In genomic region chr3:197494366-197495058, GRCh38 we compare ENCODE assay signal across 12 cellular contexts.
A peak's percentile ranks its signal among the peaks of the same experiment; 100 is the strongest.
DNase-seq lines count a peak whose midpoint lies in the region; ATAC-seq, FAIRE-seq and TF ChIP-seq lines count a peak whose summit lies in the region.
"Had no signal": no experiment of that assay in that cellular context is flagged by ENCODE, and none has a peak within 500 bp of the region (broad histone marks: within the 10 kb centered on the region; RNA-seq: fewer than 3 reads in every experiment).

No MANE protein-coding gene starts in this region.

- 39 to 40% methylated on average over 10 of the region's 10 CpGs for WGBS in GM23248 (ENCODE audit: low coverage in 1 of 2, low lambda C conversion rate in 2 of 2, missing lambda C conversion rate in 2 of 2), 2 experiments
- WGBS in liver = 79% methylated on average over 10 of the region's 10 CpGs
- WGBS in spleen, 5 donors = 70 to 81% (median 73%) methylated on average over 10 of the region's 10 CpGs

- no peaks in the 10 kb centered on the region for H3K9me3 ChIP-seq in GM23248 (ENCODE audit: low read depth)
- no peaks in the 10 kb centered on the region for H3K9me3 ChIP-seq in astrocyte (ENCODE audit: insufficient read depth, low read depth, low read length)
- H3K9me3 ChIP-seq in liver (ENCODE audit: control insufficient read depth in 4 of 4, low read length in 3 of 4) = no peaks in the 10 kb centered on the region
- peaks cover 0 to 8% (median 0%) of the 10 kb centered on the region in 8 donors for H3K9me3 ChIP-seq in spleen

- peaks cover 6% of the 10 kb centered on the region for H3K9me3 Mint-ChIP-seq in astrocyte (ENCODE audit: unreplicated experiment)
- H3K9me3 Mint-ChIP-seq: memory B cell had no signal

- TF ChIP-seq RAD21 in liver (IDR thresholded peaks at IDR 0.05) = peak in 1 of 2 donors; percentile 15

- no peaks in the 10 kb centered on the region for H3K36me3 ChIP-seq in GM23248 (ENCODE audit: low read depth)
- H3K36me3 ChIP-seq in astrocyte (ENCODE audit: insufficient read depth, low read length) = no peaks in the 10 kb centered on the region
- H3K36me3 ChIP-seq in liver (ENCODE audit: control insufficient read depth in 4 of 4, insufficient read depth in 3 of 4, low read depth in 1 of 4, low read length in 3 of 4) = no peaks in the 10 kb centered on the region
- H3K36me3 ChIP-seq in spleen = no peaks in the 10 kb centered on the region

- TF ChIP-seq CTCF in astrocyte (IDR thresholded peaks at IDR 0.05; ENCODE audit: insufficient read depth, low read depth, low read length) (no peak), liver (IDR thresholded peaks at IDR 0.05; ENCODE audit: low read depth, low read length, missing input control) (no peak), spleen (IDR thresholded peaks at IDR 0.05 in 8 of 11, conservative IDR thresholded peaks at IDR 0.05 in 3 of 11) (no peak)

- H4K20me1 ChIP-seq in GM23248 (ENCODE audit: insufficient read depth) (no peaks in the 10 kb centered on the region), astrocyte (ENCODE audit: insufficient read depth, low read length) (no peaks in the 10 kb centered on the region)

- peaks cover 15% of the 10 kb centered on the region for H3F3A ChIP-seq in GM23248 (ENCODE audit: insufficient read depth)

- H3K4me1 ChIP-seq in GM23248 (ENCODE audit: insufficient read depth) (peaks cover 18% of the 10 kb centered on the region), astrocyte (ENCODE audit: insufficient read depth, low read length) (peaks cover 30% of the 10 kb centered on the region), liver (ENCODE audit: control insufficient read depth in 4 of 4, insufficient read depth in 4 of 4, low read length in 3 of 4) (peaks cover 0 to 2% (median 0%) of the 10 kb centered on the region in 4 donors), spleen (no peaks in the 10 kb centered on the region)

- H3K4me1 Mint-ChIP-seq in astrocyte (ENCODE audit: low read depth, unreplicated experiment) = peaks cover 57% of the 10 kb centered on the region
- H3K4me1 Mint-ChIP-seq: WTC11 had no signal

- H3K27ac Mint-ChIP-seq in astrocyte (ENCODE audit: unreplicated experiment) = peak overlapping the region; percentile 81
- H3K27ac Mint-ChIP-seq: memory B cell, WTC11 had no signal

- FAIRE-seq in astrocyte (lab: Jason Lieb, UNC) = peak; percentile 50

- H3K4me2 ChIP-seq in GM23248 (ENCODE audit: unreplicated experiment) = no peak overlapping the region
- H3K4me2 ChIP-seq in astrocyte (ENCODE audit: low read length) = no peak overlapping the region

- no peaks in the 10 kb centered on the region for H3K9me2 ChIP-seq in GM23248 (ENCODE audit: insufficient read depth)

- H3K9ac ChIP-seq in GM23248 (no peak overlapping the region), astrocyte (ENCODE audit: low read length) (no peak overlapping the region), liver (ENCODE audit: low read depth in 1 of 2, low read length in 2 of 2) (no peak overlapping the region)

- no peak overlapping the region for H3K27ac ChIP-seq in GM23248
- no peak overlapping the region for H3K27ac ChIP-seq in astrocyte (ENCODE audit: low read depth, low read length)
- H3K27ac ChIP-seq in liver (ENCODE audit: low read depth in 1 of 2, low read length in 2 of 2) = no peak overlapping the region
- H3K27ac ChIP-seq in spleen = no peak overlapping the region

- H3K36me3 Mint-ChIP-seq in astrocyte (ENCODE audit: low read depth, unreplicated experiment) = peaks cover 5% of the 10 kb centered on the region
- H3K36me3 Mint-ChIP-seq: memory B cell had no signal

- H3K27me3 Mint-ChIP-seq in astrocyte (ENCODE audit: low read depth, unreplicated experiment) = no peaks in the 10 kb centered on the region

- no peaks in the 10 kb centered on the region for H3K79me2 ChIP-seq in GM23248 (ENCODE audit: insufficient read depth)
- no peaks in the 10 kb centered on the region for H3K79me2 ChIP-seq in astrocyte (ENCODE audit: insufficient read depth, low read length)

- H3K27me3 ChIP-seq in GM23248 (replicated peaks; ENCODE audit: insufficient read depth) = no peaks in the 10 kb centered on the region
- H3K27me3 ChIP-seq in astrocyte (ENCODE audit: insufficient read depth, low read length) = no peaks in the 10 kb centered on the region
- H3K27me3 ChIP-seq in liver (ENCODE audit: control insufficient read depth in 4 of 4, insufficient read depth in 4 of 4, low read length in 3 of 4) = no peaks in the 10 kb centered on the region
- H3K27me3 ChIP-seq in spleen (replicated peaks in 1 of 7) = peaks cover 0 to 14% (median 0%) of the 10 kb centered on the region in 7 donors

- in situ Hi-C loops in GM23248 (cut with MboI) = no loop called here

- no peak for TF ChIP-seq POLR2A in spleen (IDR thresholded peaks at IDR 0.05)

- intact Hi-C loops in spleen (cut with DNase I; ENCODE audit: low total_unique reads) = no loop called here

- H3K4me3 Mint-ChIP-seq in astrocyte (ENCODE audit: unreplicated experiment) = no peak overlapping the region
- H3K4me3 Mint-ChIP-seq: memory B cell, WTC11 had no signal

- no peak for ATAC-seq in GM18498 (IDR thresholded peaks at IDR 0.05; ENCODE audit: unreplicated experiment)
- ATAC-seq: WTC11 had no signal

- H2AFZ ChIP-seq in GM23248 (no peak overlapping the region), astrocyte (ENCODE audit: low read depth, low read length) (no peak overlapping the region)

- DNase-seq in A172 (ENCODE audit: low spot score) (peak; percentile 68), GM23248 (peak; percentile 56), astrocyte (ENCODE audit: low read depth) (peak; percentile 73), spleen (no peak), NCI-H1092 (lab: John Stamatoyannopoulos, UW) (no peak)
- no peak for DNase-seq in stimulated activated CD4-positive, alpha-beta T cell treated with anti-CD3 and anti-CD28 coated beads, Interleukin-4, amount 100 ng/mL, for 1 hour
- DNase-seq: C1 segment of cervical spinal cord, cortex of kidney had no signal

- H3K4me3 ChIP-seq in GM23248 (no peak overlapping the region), astrocyte (ENCODE audit: insufficient read depth, low read depth, low read length) (no peak overlapping the region), liver (ENCODE audit: low read depth in 1 of 3, low read length in 3 of 3) (no peak overlapping the region), spleen (no peak overlapping the region)

TF ChIP-seq in liver, 16 proteins besides CTCF, POLR2A, EP300 and RAD21:
- TF ChIP-seq FOXA2 (IDR thresholded peaks at IDR 0.05) (no peak), REST (IDR thresholded peaks at IDR 0.05) (no peak), FOXA1 (IDR thresholded peaks at IDR 0.05) (no peak), TAF1 (conservative IDR thresholded peaks at IDR 0.05) (no peak), RXRA (IDR thresholded peaks at IDR 0.05) (no peak), YY1 (IDR thresholded peaks at IDR 0.05) (no peak), NR2F2 (IDR thresholded peaks at IDR 0.05) (no peak), EGR1 (IDR thresholded peaks at IDR 0.05; ENCODE audit: low read depth in 2 of 2) (no peak), HNF4A (conservative IDR thresholded peaks at IDR 0.05) (peak; percentile 16 to 60), SP1 (IDR thresholded peaks at IDR 0.05) (peak; percentile 41)
- TF ChIP-seq, protein P1, sequence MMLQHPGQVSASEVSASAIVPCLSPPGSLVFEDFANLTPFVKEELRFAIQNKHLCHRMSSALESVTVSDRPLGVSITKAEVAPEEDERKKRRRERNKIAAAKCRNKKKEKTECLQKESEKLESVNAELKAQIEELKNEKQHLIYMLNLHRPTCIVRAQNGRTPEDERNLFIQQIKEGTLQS (IDR thresholded peaks at IDR 0.05) = no peak

Comparison
In these comparisons a context has a peak if more than half of its experiments do, and no peak if none do; other contexts are left out.
1. DNase-seq: peak in A172 (single experiment), GM23248 (single experiment) and astrocyte (single experiment); none in spleen (single experiment), NCI-H1092 (single experiment) and stimulated activated CD4-positive, alpha-beta T cell treated with anti-CD3 and anti-CD28 coated beads, Interleukin-4, amount 100 ng/mL, for 1 hour (single experiment).